ENCODE assay signal across 8 cellular contexts in the genomic region with DNA sequence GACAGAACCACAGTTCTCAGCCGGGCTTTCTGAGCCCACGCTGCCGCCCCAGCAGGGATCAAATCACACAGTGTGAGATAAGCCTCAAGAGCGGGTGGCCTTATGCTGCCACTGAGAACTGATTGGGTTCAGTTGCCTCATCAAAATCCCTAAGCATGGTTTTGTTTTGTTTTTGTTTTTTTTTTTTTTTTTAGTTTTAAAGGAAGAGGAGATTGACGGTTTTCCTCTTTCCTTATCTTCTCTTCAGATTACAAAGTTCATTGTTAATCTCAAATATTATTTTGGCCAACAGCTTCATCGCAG. TPM values are rescaled to one million over a fixed set of nuclear protein-coding genes. Genes with fewer than 3 reads are reported as not detected.
DNase-seq lines count a peak whose midpoint lies in the region; ATAC-seq and TF ChIP-seq lines count a peak whose summit lies in the region.

No MANE protein-coding gene starts in this region.

- peak overlapping the region; percentile 89 to 97 (median 94) for H3K9ac ChIP-seq in BLaER1 treated with 17β-estradiol and CSF1 and Interleukin-3, amounts not matched to agents 10 nM and 100 nM
- H3K9ac ChIP-seq in Loucy (ENCODE audit: low read depth, low read length, poor library complexity, severe bottlenecking), result peak overlapping the region; percentile 98
- H3K9ac ChIP-seq in endodermal cell (ENCODE audit: extremely low read depth, low read length, poor library complexity, severe bottlenecking), result peak overlapping the region; percentile 87

- peaks cover 37 to 44% (median 40%) of the 10 kb centered on the region in 11 experiments for H3K36me3 ChIP-seq in BLaER1 treated with 17β-estradiol and CSF1 and Interleukin-3, amounts not matched to agents 10 nM and 100 nM
- H3K36me3 ChIP-seq in Loucy (ENCODE audit: insufficient read depth, low read length) (peaks cover 6% of the 10 kb centered on the region; the same call in 1 of the 2 replicates), endodermal cell (ENCODE audit: control insufficient read depth, insufficient read depth, low read length) (peaks cover 35% of the 10 kb centered on the region)

- H3K4me3 Mint-ChIP-seq in endodermal cell, result peak overlapping the region; percentile 98
- H3K4me3 Mint-ChIP-seq in neural crest cell, result peak overlapping the region; percentile 97

- no peaks in the 10 kb centered on the region for H3K9me2 ChIP-seq in Loucy (replicated peaks; ENCODE audit: low read depth, low read length)

- H3K79me2 ChIP-seq in Loucy (ENCODE audit: insufficient read depth, low read length), result peaks cover 50% of the 10 kb centered on the region

- H3K4me2 ChIP-seq in BLaER1 treated with 17β-estradiol and CSF1 and Interleukin-3, amounts not matched to agents 10 nM and 100 nM, result peak overlapping the region; percentile 68 to 96 (median 86)
- peak overlapping the region; percentile 100 for H3K4me2 ChIP-seq in Loucy (ENCODE audit: low read depth, low read length, poor library complexity, severe bottlenecking)

- peak overlapping the region; percentile 87 to 96 (median 94) for H3K27ac ChIP-seq in BLaER1 treated with 17β-estradiol and CSF1 and Interleukin-3, amounts not matched to agents 10 nM and 100 nM
- H3K27ac ChIP-seq in endodermal cell (ENCODE audit: low read depth, low read length), result peak overlapping the region; percentile 78

- ATAC-seq in GM21423 (IDR thresholded peaks at IDR 0.05; ENCODE audit: unreplicated experiment), result peak; percentile 11

- H2AFZ ChIP-seq in Loucy (ENCODE audit: low read length), result peak overlapping the region; percentile 98

- peak overlapping the region; percentile 68 to 90 (median 82) for H3K4me3 ChIP-seq in BLaER1 treated with 17β-estradiol and CSF1 and Interleukin-3, amounts not matched to agents 10 nM and 100 nM
- peak overlapping the region; percentile 98 for H3K4me3 ChIP-seq in Loucy (ENCODE audit: low read length, poor library complexity, severe bottlenecking)
- peak overlapping the region; percentile 98 for H3K4me3 ChIP-seq in endodermal cell (ENCODE audit: low read length)

- no peaks in the 10 kb centered on the region for H3K27me3 ChIP-seq in BLaER1 treated with 17β-estradiol and CSF1 and Interleukin-3, amounts not matched to agents 10 nM and 100 nM
- H3K27me3 ChIP-seq in Loucy (ENCODE audit: insufficient read depth, low read length, poor library complexity, severe bottlenecking), result no peaks in the 10 kb centered on the region
- no peaks in the 10 kb centered on the region for H3K27me3 ChIP-seq in endodermal cell (ENCODE audit: control insufficient read depth, insufficient read depth, low read length, poor library complexity, severe bottlenecking)

- peaks cover 17 to 49% (median 28%) of the 10 kb centered on the region in 10 experiments for H3K4me1 ChIP-seq in BLaER1 treated with 17β-estradiol and CSF1 and Interleukin-3, amounts not matched to agents 10 nM and 100 nM
- peaks cover 33% of the 10 kb centered on the region for H3K4me1 ChIP-seq in Loucy (ENCODE audit: insufficient read depth, low read length, poor library complexity, severe bottlenecking)
- no peaks in the 10 kb centered on the region for H3K4me1 ChIP-seq in endodermal cell (ENCODE audit: control insufficient read depth, insufficient read depth, low read length)

- DNase-seq in endodermal cell (no peak), neural crest cell (ENCODE audit: low read depth, low spot score) (no peak), CD1c-positive myeloid dendritic cell (ENCODE audit: extremely low spot score) (no peak)
- no peak for DNase-seq in NK-92 treated with Interleukin-12 subunit alpha and Interleukin-12 subunit beta, amount 100 ng/mL, for 24 hours (lab: John Stamatoyannopoulos, UW)
- DNase-seq in central memory CD4-positive, alpha-beta T cell, result no peak

- 0 out of 22 replicates have a peak, but pooled peaks cover 0 to 6% (median 0%) of the 10 kb centered on the region in 11 experiments for H4K20me1 ChIP-seq in BLaER1 treated with 17β-estradiol and CSF1 and Interleukin-3, amounts not matched to agents 10 nM and 100 nM
- no peaks in the 10 kb centered on the region for H4K20me1 ChIP-seq in Loucy (ENCODE audit: insufficient read depth, low read length, poor library complexity, severe bottlenecking)

- H3K4me1 Mint-ChIP-seq in endodermal cell (peaks cover 12% of the 10 kb centered on the region), neural crest cell (peaks cover 23% of the 10 kb centered on the region)

- H3K27me3 Mint-ChIP-seq in endodermal cell (ENCODE audit: insufficient read depth) (peaks cover 4% of the 10 kb centered on the region), neural crest cell (ENCODE audit: low read depth) (peaks cover 9% of the 10 kb centered on the region)

- H3K27ac Mint-ChIP-seq in endodermal cell (peak overlapping the region; percentile 98), neural crest cell (ENCODE audit: unreplicated experiment) (peak overlapping the region; percentile 93)

- H3K9me3 Mint-ChIP-seq in endodermal cell, result no peaks in the 10 kb centered on the region
- H3K9me3 Mint-ChIP-seq in neural crest cell, result no peaks in the 10 kb centered on the region

- TF ChIP-seq CTCF in Loucy (conservative IDR thresholded peaks at IDR 0.05; ENCODE audit: low read length) (no peak), endodermal cell (conservative IDR thresholded peaks at IDR 0.05) (no peak), neural crest cell (conservative IDR thresholded peaks at IDR 0.05) (no peak)

- 14% methylated on average over 5 of the region's 6 CpGs; no CpG with 5 or more reads in 1 of the 2 experiments for WGBS in endodermal cell (ENCODE audit: insufficient coverage in 1 of 2, insufficient read length in 1 of 2), 2 experiments

- H3K9me3 ChIP-seq in BLaER1 treated with 17β-estradiol and CSF1 and Interleukin-3, amounts not matched to agents 10 nM and 100 nM (replicated peaks in 1 of 11), result peaks cover 0 to 14% (median 2%) of the 10 kb centered on the region in 11 experiments; a peak in 8 of 22 replicates
- no peaks in the 10 kb centered on the region for H3K9me3 ChIP-seq in Loucy (ENCODE audit: insufficient read depth, low read depth, low read length)
- no peaks in the 10 kb centered on the region for H3K9me3 ChIP-seq in endodermal cell (ENCODE audit: control insufficient read depth, low read length)

- H3K36me3 Mint-ChIP-seq in endodermal cell (ENCODE audit: low read depth) (peaks cover 37% of the 10 kb centered on the region), neural crest cell (ENCODE audit: low read depth) (peaks cover 12% of the 10 kb centered on the region)

- 0 out of 2 replicates have a peak, but pooled peaks cover 6% of the 10 kb centered on the region for H3F3A ChIP-seq in Loucy (ENCODE audit: low read depth)

RNA-seq across cellular contexts. Expression of a gene that starts 0.6 kb away (rescaled TPM):
- total RNA-seq in endodermal cell (10 to 100 TPM; 33.9 to 37.4 TPM), neural crest cell (32.0 and 36.3 TPM in 2 replicates)
- polyA plus RNA-seq in endodermal cell (2013, experiment 1 of 2), result 35.8 TPM
- polyA plus RNA-seq in endodermal cell (2013, experiment 2 of 2), result 35.8 TPM
